Comparison of ENCODE assay signal across 9 cellular contexts in genomic region chr11:72079776-72080325, GRCh38. TPM values are rescaled to one million over a fixed set of nuclear protein-coding genes. Genes with fewer than 3 reads are reported as not detected.
DNase-seq lines count a peak whose midpoint lies in the region; ATAC-seq and TF ChIP-seq lines count a peak whose summit lies in the region.
"Had no signal": no experiment of that assay in that cellular context is flagged by ENCODE, and none has a peak within 500 bp of the region (broad histone marks: within the 10 kb centered on the region; RNA-seq: fewer than 3 reads in every experiment).

No MANE protein-coding gene starts in this region.

- H3K9me3 Mint-ChIP-seq in chondrocyte (ENCODE audit: low read depth): no peaks in the 10 kb centered on the region

- H2BK12ac ChIP-seq in mesenchymal stem cell (ENCODE audit: low read length in 2 of 2): no peak overlapping the region

- no peak for ATAC-seq in upper lobe of right lung
- ATAC-seq in HG03432 (IDR thresholded peaks at IDR 0.05; ENCODE audit: unreplicated experiment): no peak
- ATAC-seq in GM19351 (IDR thresholded peaks at IDR 0.05; ENCODE audit: unreplicated experiment): no peak

- intact Hi-C loops in upper lobe of right lung (cut with DNase I): no loop called here

- no peak overlapping the region for H4K8ac ChIP-seq in mesenchymal stem cell (ENCODE audit: low read length)

- peak overlapping the region; percentile 69 for H3K4me2 ChIP-seq in mesenchymal stem cell (ENCODE audit: low read length, poor library complexity, severe bottlenecking)

- H3K9ac ChIP-seq in mesenchymal stem cell (ENCODE audit: low read length): peak overlapping the region; percentile 94

- peaks cover 5% of the 10 kb centered on the region for H3K79me1 ChIP-seq in mesenchymal stem cell (replicated peaks; ENCODE audit: low read length, poor library complexity, severe bottlenecking)

- H3K36me3 Mint-ChIP-seq in chondrocyte (ENCODE audit: low read depth): no peaks in the 10 kb centered on the region

- no peaks in the 10 kb centered on the region for H3K27me3 ChIP-seq in mesenchymal stem cell (ENCODE audit: control insufficient read depth in 1 of 2, insufficient read depth in 1 of 2, low read length in 2 of 2)
- no peaks in the 10 kb centered on the region for H3K27me3 ChIP-seq in upper lobe of right lung

- H3K9me3 ChIP-seq in mesenchymal stem cell (ENCODE audit: control insufficient read depth, low read length) (no peaks in the 10 kb centered on the region), upper lobe of right lung (no peaks in the 10 kb centered on the region)

- H2AK5ac ChIP-seq in mesenchymal stem cell (ENCODE audit: low read length, severe bottlenecking): no peak overlapping the region

- H3K27me3 Mint-ChIP-seq in chondrocyte (ENCODE audit: low read depth): no peaks in the 10 kb centered on the region

- H3K4me3 ChIP-seq in GM12875 (ENCODE audit: low read depth, low read length) (peak overlapping the region; percentile 57), mesenchymal stem cell (ENCODE audit: insufficient read depth in 1 of 2, low read depth in 1 of 2, low read length in 2 of 2) (peak overlapping the region; percentile 77 to 93), upper lobe of right lung (peak overlapping the region; percentile 85)

- no peak overlapping the region for H4K91ac ChIP-seq in mesenchymal stem cell (ENCODE audit: low read length)

- 8% methylated on average over 11 of the region's 16 CpGs for WGBS in mesenchymal stem cell

- peak overlapping the region; percentile 93 for H3K27ac Mint-ChIP-seq in chondrocyte (ENCODE audit: unreplicated experiment)

- H3K4me3 Mint-ChIP-seq in chondrocyte (ENCODE audit: unreplicated experiment): peak overlapping the region; percentile 89

- no peak for TF ChIP-seq CTCF in GM12875 (IDR thresholded peaks at IDR 0.05; ENCODE audit: borderline replicate concordance, insufficient read depth, low read depth, low read length)
- TF ChIP-seq CTCF in chondrocyte (IDR thresholded peaks at IDR 0.05): no peak
- no peak for TF ChIP-seq CTCF in upper lobe of right lung (IDR thresholded peaks at IDR 0.05)

- peaks cover 29% of the 10 kb centered on the region for H3K4me1 Mint-ChIP-seq in chondrocyte (ENCODE audit: low read depth)

- no peak overlapping the region for H2BK5ac ChIP-seq in mesenchymal stem cell (ENCODE audit: low read depth, low read length, poor library complexity, severe bottlenecking)

- H2AFZ ChIP-seq in mesenchymal stem cell (ENCODE audit: low read depth, low read length): peak overlapping the region; percentile 66

- peaks cover 3% of the 10 kb centered on the region for H3K4me1 ChIP-seq in mesenchymal stem cell (ENCODE audit: control insufficient read depth, insufficient read depth, low read depth, low read length)
- H3K4me1 ChIP-seq in upper lobe of right lung: peaks cover 20% of the 10 kb centered on the region

- no peak overlapping the region for H2BK15ac ChIP-seq in mesenchymal stem cell (ENCODE audit: low read depth, poor library complexity, severe bottlenecking)

- DNase-seq in NCI-H82 (lab: John Stamatoyannopoulos, UW) (peak; percentile 85), chondrocyte (ENCODE audit: low spot score) (no peak), mesenchymal stem cell (no peak), upper lobe of right lung (no peak), COLO829 (ENCODE audit: low spot score) (no peak)

- H3K27ac ChIP-seq in mesenchymal stem cell (ENCODE audit: low read length, poor library complexity, severe bottlenecking) (no peak overlapping the region), upper lobe of right lung (peak overlapping the region; percentile 93)

- peaks cover 0 to under 1% of the 10 kb centered on the region in 2 experiments for H3K36me3 ChIP-seq in mesenchymal stem cell (ENCODE audit: control insufficient read depth in 1 of 2, insufficient read depth in 2 of 2, low read depth in 1 of 2, low read length in 2 of 2)
- H3K36me3 ChIP-seq in upper lobe of right lung: no peaks in the 10 kb centered on the region

- no peak overlapping the region for H3K23ac ChIP-seq in mesenchymal stem cell (ENCODE audit: low read length in 2 of 2)

- no peak overlapping the region for H2BK120ac ChIP-seq in mesenchymal stem cell (ENCODE audit: low read depth, low read length)

- no peak overlapping the region for H3K4ac ChIP-seq in mesenchymal stem cell (ENCODE audit: low read depth in 1 of 2, low read length in 2 of 2)

- no peak overlapping the region for H3K18ac ChIP-seq in mesenchymal stem cell (ENCODE audit: low read depth in 1 of 2, low read length in 2 of 2)

- H3K14ac ChIP-seq in mesenchymal stem cell (ENCODE audit: low read length in 2 of 2): no peak overlapping the region

RNA-seq across cellular contexts. Expression of gene NUMA1, which starts 0.5 kb away (rescaled TPM):
- total RNA-seq in chondrocyte: 112 to 133 TPM (median 119 TPM) in 3 replicates
- polyA plus RNA-seq in mesenchymal stem cell (2013, experiment 1 of 2): 54.5 TPM
- polyA plus RNA-seq in mesenchymal stem cell (2013, experiment 2 of 2): 49.1 TPM
- 192 TPM for total RNA-seq in upper lobe of right lung

RNA-seq across cellular contexts. Expression of gene LRRC51, which starts 0.8 kb away (rescaled TPM):
- total RNA-seq in chondrocyte: 5.0 to 11.0 TPM (median 6.0 TPM) in 3 replicates
- polyA plus RNA-seq in mesenchymal stem cell (2013, experiment 1 of 2): 3.2 TPM
- polyA plus RNA-seq in mesenchymal stem cell (2013, experiment 2 of 2): 3.9 TPM
- 6.8 TPM for total RNA-seq in upper lobe of right lung

RNA-seq across cellular contexts. Expression of gene LAMTOR1, which starts 23.2 kb away (rescaled TPM):
- total RNA-seq in chondrocyte (70.5 to 74.9 TPM (median 74.7 TPM) in 3 replicates), upper lobe of right lung (100 TPM)
- 135 TPM for polyA plus RNA-seq in mesenchymal stem cell (2013, experiment 1 of 2)
- polyA plus RNA-seq in mesenchymal stem cell (2013, experiment 2 of 2): 137 TPM

RNA-seq across cellular contexts. Expression of gene TOMT, which starts 25.9 kb away (rescaled TPM):
- total RNA-seq in chondrocyte (not detected in 3 replicates), upper lobe of right lung (not detected)
- not detected for polyA plus RNA-seq in mesenchymal stem cell (2013, experiment 1 of 2)
- not detected for polyA plus RNA-seq in mesenchymal stem cell (2013, experiment 2 of 2)
- total RNA-seq: activated CD8-positive, alpha-beta memory T cell treated with anti-CD3 and anti-CD28 coated beads for 36 hours had no signal

RNA-seq across cellular contexts. Expression of gene ANAPC15, which starts 32.6 kb away (rescaled TPM):
- total RNA-seq in chondrocyte (36.0 to 39.7 TPM (median 37.6 TPM) in 3 replicates), upper lobe of right lung (25.2 TPM)
- 35.1 TPM for polyA plus RNA-seq in mesenchymal stem cell (2013, experiment 1 of 2)
- polyA plus RNA-seq in mesenchymal stem cell (2013, experiment 2 of 2): 36.7 TPM
